8 cellular contexts compared by ENCODE assay signal in the genomic region with DNA sequence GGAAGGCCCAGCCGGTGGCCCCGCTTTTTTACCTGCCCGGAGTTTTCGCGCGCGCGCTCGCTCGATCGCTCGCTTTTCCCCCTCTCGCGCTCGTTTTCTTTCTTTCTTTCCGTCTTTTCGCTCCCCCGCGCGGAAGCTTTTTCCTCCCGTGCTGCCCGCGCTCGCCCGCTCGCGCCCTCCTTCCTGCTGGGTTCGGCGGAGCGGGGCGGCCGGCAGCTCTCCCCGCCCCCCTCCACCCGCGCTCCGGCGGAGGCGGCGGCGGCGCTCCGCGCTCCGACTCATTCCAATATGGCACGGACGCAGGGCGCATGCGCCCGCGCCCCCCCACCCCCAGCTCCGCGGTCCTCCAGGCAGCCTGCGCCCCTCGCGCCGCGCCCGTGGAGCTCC. TPM values are rescaled to one million over a fixed set of nuclear protein-coding genes. Genes with fewer than 3 reads are reported as not detected.
A peak's percentile ranks its signal among the peaks of the same experiment; 100 is the strongest.
DNase-seq lines count a peak whose midpoint lies in the region; ATAC-seq and TF ChIP-seq lines count a peak whose summit lies in the region.

A gene with protein sequence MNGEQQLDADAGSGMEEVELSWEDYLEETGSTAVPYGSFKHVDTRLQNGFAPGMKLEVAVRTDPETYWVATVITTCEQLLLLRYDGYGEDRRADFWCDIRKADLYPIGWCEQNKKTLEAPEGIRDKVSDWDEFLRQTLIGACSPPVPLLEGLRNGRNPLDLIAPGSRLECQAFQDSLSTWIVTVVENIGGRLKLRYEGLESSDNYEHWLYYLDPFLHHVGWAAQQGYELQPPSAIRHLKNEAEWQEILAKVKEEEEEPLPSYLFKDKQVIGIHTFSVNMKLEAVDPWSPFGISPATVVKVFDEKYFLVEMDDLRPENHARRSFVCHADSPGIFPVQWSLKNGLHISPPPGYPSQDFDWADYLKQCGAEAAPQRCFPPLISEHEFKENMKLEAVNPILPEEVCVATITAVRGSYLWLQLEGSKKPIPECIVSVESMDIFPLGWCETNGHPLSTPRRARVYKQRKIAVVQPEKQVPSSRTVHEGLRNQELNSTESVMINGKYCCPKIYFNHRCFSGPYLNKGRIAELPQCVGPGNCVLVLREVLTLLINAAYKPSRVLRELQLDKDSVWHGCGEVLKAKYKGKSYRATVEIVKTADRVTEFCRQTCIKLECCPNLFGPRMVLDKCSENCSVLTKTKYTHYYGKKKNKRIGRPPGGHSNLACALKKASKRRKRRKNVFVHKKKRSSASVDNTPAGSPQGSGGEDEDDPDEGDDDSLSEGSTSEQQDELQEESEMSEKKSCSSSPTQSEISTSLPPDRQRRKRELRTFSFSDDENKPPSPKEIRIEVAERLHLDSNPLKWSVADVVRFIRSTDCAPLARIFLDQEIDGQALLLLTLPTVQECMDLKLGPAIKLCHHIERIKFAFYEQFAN (minus strand): TSS at position 290 of the 387 bp plus-strand sequence. CDS start 76,945 bp downstream, outside the sequence.

- intact Hi-C loops in body of pancreas (cut with DNase I), result no loop called here

- peak within 1 kb of the TSS; percentile 88 to 96 (median 91) for H3K9ac ChIP-seq in skeletal muscle tissue (ENCODE audit: low read depth in 1 of 3, low read length in 3 of 3)

- H3K4me1 ChIP-seq in body of pancreas (peaks cover 37% of the 10 kb centered on the region), skeletal muscle tissue (ENCODE audit: control insufficient read depth in 3 of 3, insufficient read depth in 3 of 3, low read length in 3 of 3) (peaks cover 6 to 14% (median 8%) of the 10 kb centered on the region in 3 donors)

- ATAC-seq in GM21447 (IDR thresholded peaks at IDR 0.05; ENCODE audit: unreplicated experiment) (peak; percentile 36), body of pancreas (peak; percentile 81), GM18870 (IDR thresholded peaks at IDR 0.05; ENCODE audit: unreplicated experiment) (no peak)

- no peak for TF ChIP-seq CTCF in body of pancreas (IDR thresholded peaks at IDR 0.05)

- WGBS in body of pancreas, 2 donors, result 0 to 1% methylated on average over 44 to 49 of the region's 58 CpGs

- H3K27ac ChIP-seq in body of pancreas (peak within 1 kb of the TSS; percentile 89 to 95 (median 94)), skeletal muscle tissue (ENCODE audit: low read depth, low read length) (peak within 1 kb of the TSS; percentile 91)

- no peaks in the 10 kb centered on the region for H3K9me3 ChIP-seq in body of pancreas
- peaks cover 2% of the 10 kb centered on the region for H3K9me3 ChIP-seq in iPS-18c (ENCODE audit: control insufficient read depth, insufficient read depth, low read length)
- H3K9me3 ChIP-seq in skeletal muscle tissue (ENCODE audit: control insufficient read depth in 3 of 3, low read length in 3 of 3), result no peaks in the 10 kb centered on the region

- H3K4me3 ChIP-seq in body of pancreas (peak within 1 kb of the TSS; percentile 50 to 85), iPS-18c (ENCODE audit: insufficient read depth, low read depth, low read length) (peak within 1 kb of the TSS; percentile 83), skeletal muscle tissue (ENCODE audit: low read length in 3 of 3) (peak within 1 kb of the TSS; percentile 89 to 91 (median 90))

- no peaks in the 10 kb centered on the region for H3K36me3 ChIP-seq in body of pancreas (replicated peaks in 1 of 2; ENCODE audit: insufficient read depth in 1 of 2, low read depth in 2 of 2)
- H3K36me3 ChIP-seq in skeletal muscle tissue (ENCODE audit: control insufficient read depth in 3 of 3, insufficient read depth in 3 of 3, low read length in 3 of 3), result no peaks in the 10 kb centered on the region

- TF ChIP-seq POLR2A in body of pancreas (IDR thresholded peaks at IDR 0.05), result peak; percentile 33 to 40 (median 34)

- H3K27me3 ChIP-seq in body of pancreas (no peaks in the 10 kb centered on the region), skeletal muscle tissue (ENCODE audit: control insufficient read depth in 3 of 3, insufficient read depth in 3 of 3, low read length in 3 of 3) (no peaks in the 10 kb centered on the region)

- DNase-seq in Daoy (ENCODE audit: low read depth) (peak; percentile 78), HuH-7.5 (ENCODE audit: low spot score) (peak; percentile 61), T-helper 22 cell (ENCODE audit: low read depth) (peak; percentile 69), body of pancreas (peak; percentile 71 to 82 (median 78))

RNA-seq across cellular contexts. Expression of the gene that starts here (rescaled TPM):
- total RNA-seq in Daoy (2014; rRNA removed; shearing (Covaris generic)), result 11.7 and 18.3 TPM in 2 replicates
- total RNA-seq in body of pancreas (10 to 100 TPM in 1 of 2 donors, 1 to 10 TPM in 1; 6.9 to 17.6 TPM), skeletal muscle tissue (11.0 TPM)
